Comparison of ENCODE assay signal across 8 cellular contexts in the genomic region with DNA sequence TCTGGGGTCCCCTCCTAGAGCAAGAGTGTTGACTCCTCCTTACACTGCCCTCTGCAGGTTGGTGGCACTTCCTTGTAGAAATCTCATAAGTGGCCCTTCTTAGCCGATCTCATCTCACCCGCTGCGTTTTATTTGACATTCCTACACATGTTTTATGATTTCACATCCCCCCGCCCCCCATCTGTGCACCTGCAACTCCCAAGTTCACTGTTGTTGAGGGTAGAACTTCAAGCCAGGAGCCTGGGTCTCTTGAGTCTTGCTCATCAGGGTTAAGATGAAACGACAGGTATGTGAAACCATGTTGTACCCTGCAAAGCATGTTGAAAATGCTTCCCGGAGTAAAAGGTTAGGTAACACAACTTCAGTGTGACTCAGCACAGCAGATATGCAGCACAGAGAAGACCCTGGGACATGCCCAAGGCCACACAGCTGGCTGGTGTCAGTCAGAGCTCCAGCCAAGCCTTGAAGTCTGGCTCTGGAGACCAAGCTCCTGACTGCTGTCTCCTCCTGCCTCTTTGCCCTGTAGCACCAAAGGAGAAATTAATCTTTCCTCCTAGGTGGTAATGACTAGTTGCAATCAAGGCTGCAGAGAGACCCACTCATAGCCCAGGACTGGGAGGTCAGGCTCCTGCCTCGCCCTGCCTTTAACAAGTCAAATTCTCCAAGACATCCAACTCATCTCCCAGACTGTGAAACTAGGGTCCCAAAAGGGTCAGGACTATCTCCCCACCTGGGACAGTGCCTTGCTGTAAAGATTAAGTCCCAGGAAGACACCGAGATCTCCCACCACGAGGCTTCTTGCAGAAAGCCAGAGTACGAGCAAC.
DNase-seq lines count a peak whose midpoint lies in the region; ATAC-seq and TF ChIP-seq lines count a peak whose summit lies in the region.

No MANE protein-coding gene starts in this region.

- ATAC-seq in HG03442 (IDR thresholded peaks at IDR 0.05; ENCODE audit: unreplicated experiment) = no peak

- H2AFZ ChIP-seq in Karpas-422 (ENCODE audit: low read length) (no peak overlapping the region), smooth muscle cell (ENCODE audit: low read depth) (peak overlapping the region; percentile 65)

- H3K79me2 ChIP-seq in Karpas-422 (ENCODE audit: low read length) (no peaks in the 10 kb centered on the region), smooth muscle cell (ENCODE audit: low read depth) (no peaks in the 10 kb centered on the region)

- H3K4me2 ChIP-seq in Karpas-422 (ENCODE audit: low read depth, low read length, poor library complexity, severe bottlenecking) = peak overlapping the region; percentile 54
- peak overlapping the region; percentile 79 for H3K4me2 ChIP-seq in smooth muscle cell

- H3K27ac ChIP-seq in Karpas-422 (ENCODE audit: low read length) (no peak overlapping the region), right atrium auricular region (peak overlapping the region; percentile 58 to 87), smooth muscle cell (ENCODE audit: low read depth) (no peak overlapping the region)

- TF ChIP-seq CTCF in right atrium auricular region (IDR thresholded peaks at IDR 0.05) = peak; percentile 35 to 68
- peak; percentile 54 for TF ChIP-seq CTCF in smooth muscle cell (IDR thresholded peaks at IDR 0.05; ENCODE audit: borderline replicate concordance, insufficient read depth, poor library complexity, severe bottlenecking)

- no peaks in the 10 kb centered on the region for H3K9me3 ChIP-seq in Karpas-422 (ENCODE audit: low read length)
- no peaks in the 10 kb centered on the region for H3K9me3 ChIP-seq in right atrium auricular region
- no peaks in the 10 kb centered on the region for H3K9me3 ChIP-seq in smooth muscle cell (replicated peaks; ENCODE audit: low read depth)

- H3K4me3 ChIP-seq in Karpas-422 (ENCODE audit: low read length) = no peak overlapping the region
- peak overlapping the region in 1 of 2 donors; percentile 11 for H3K4me3 ChIP-seq in right atrium auricular region
- H3K4me3 ChIP-seq in smooth muscle cell = peak overlapping the region; percentile 29

- no peaks in the 10 kb centered on the region; the same call in 1 of the 2 replicates for H4K20me1 ChIP-seq in Karpas-422 (ENCODE audit: insufficient read depth, low read depth, low read length)
- no peaks in the 10 kb centered on the region for H4K20me1 ChIP-seq in smooth muscle cell (ENCODE audit: low read depth)

- H3K4me1 ChIP-seq in Karpas-422 (ENCODE audit: low read length) (peaks cover 34% of the 10 kb centered on the region), right atrium auricular region (peaks cover 0 to 48% of the 10 kb centered on the region in 2 donors), smooth muscle cell (ENCODE audit: low read depth) (peaks cover 10% of the 10 kb centered on the region)

- H3K27me3 ChIP-seq in Karpas-422 (ENCODE audit: low read length) = no peaks in the 10 kb centered on the region; the same call in 1 of the 2 replicates
- H3K27me3 ChIP-seq in right atrium auricular region = no peaks in the 10 kb centered on the region
- H3K27me3 ChIP-seq in smooth muscle cell (ENCODE audit: low read depth) = no peaks in the 10 kb centered on the region

- no peaks in the 10 kb centered on the region for H3K9me2 ChIP-seq in Karpas-422 (replicated peaks; ENCODE audit: insufficient read depth, low read length)

- DNase-seq in GDM1 (lab: John Stamatoyannopoulos, UW) (peak; percentile 26), Karpas-422 (peak; percentile 88), right atrium auricular region (ENCODE audit: low spot score) (no peak), smooth muscle cell (lab: John Stamatoyannopoulos, UW; ENCODE audit: unreplicated experiment) (no peak), NCI-H2029 treated with DMSO at 0.1 percent for 48 hours (lab: John Stamatoyannopoulos, UW) (no peak), NOMO-1 treated with dmso at 0.1 percent for 144 hours (lab: John Stamatoyannopoulos, UW; ENCODE audit: unreplicated experiment) (no peak)
- DNase-seq in activated CD8-positive, alpha-beta memory T cell treated with anti-CD3 and anti-CD28 coated beads, Interleukin-2, amount 50 U/mL, for 4 hours = peak; percentile 25

- H3K9ac ChIP-seq in Karpas-422 (ENCODE audit: low read length) = peak overlapping the region; percentile 16; the same call in 1 of the 2 replicates
- H3K9ac ChIP-seq in smooth muscle cell (ENCODE audit: low read depth) = no peak overlapping the region

- H3F3A ChIP-seq in smooth muscle cell (ENCODE audit: low read depth) = peaks cover 9% of the 10 kb centered on the region

- WGBS in smooth muscle cell (ENCODE audit: low lambda C conversion rate) = 60% methylated on average over 10 of the region's 10 CpGs

- H3K36me3 ChIP-seq in Karpas-422 (ENCODE audit: insufficient read depth, low read length) (no peaks in the 10 kb centered on the region), right atrium auricular region (peaks cover 18% of the 10 kb centered on the region), smooth muscle cell (ENCODE audit: low read depth) (no peaks in the 10 kb centered on the region)

Comparison
In these comparisons a context has a peak if more than half of its experiments do, and no peak if none do; other contexts are left out.
1. DNase-seq: peak in GDM1 (single experiment), Karpas-422 (single experiment) and activated CD8-positive, alpha-beta memory T cell treated with anti-CD3 and anti-CD28 coated beads, Interleukin-2, amount 50 U/mL, for 4 hours (single experiment); none in right atrium auricular region (single experiment), smooth muscle cell (single experiment), NCI-H2029 treated with DMSO at 0.1 percent for 48 hours (single experiment) and NOMO-1 treated with dmso at 0.1 percent for 144 hours (single experiment).
2. H3K27ac ChIP-seq: peak in right atrium auricular region (2 of 2); none in Karpas-422 (single experiment) and smooth muscle cell (single experiment).